2 cellular contexts compared by ENCODE assay signal in the genomic region with DNA sequence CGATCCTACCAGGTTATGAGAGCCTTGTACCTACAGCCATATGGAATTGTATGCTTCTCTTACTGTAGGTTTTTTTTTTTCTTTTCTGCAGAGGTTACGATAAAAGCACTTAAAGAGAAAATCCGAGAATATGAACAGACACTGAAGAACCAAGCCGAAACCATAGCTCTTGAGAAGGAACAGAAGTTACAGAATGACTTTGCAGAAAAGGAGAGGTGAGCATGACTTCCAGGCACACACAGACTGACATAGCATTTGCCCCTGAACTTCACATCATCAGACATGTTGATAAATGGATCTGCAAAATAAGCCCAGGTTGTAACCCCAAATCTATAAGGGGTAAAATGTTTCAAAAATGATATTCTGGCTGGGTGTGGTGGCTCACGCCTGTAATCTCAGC.
TF ChIP-seq lines count a peak whose summit lies in the region.

No MANE protein-coding gene starts in this region.

TF ChIP-seq in A549, 52 proteins besides CTCF, POLR2A, EP300 and RAD21 (continued from another document):
- 0 out of 2 replicates have a peak, but pooled peaks have one; percentile 17 for TF ChIP-seq NFE2L2 (conservative IDR thresholded peaks at IDR 0.05; ENCODE audit: low read length)
- no peak for TF ChIP-seq ZSCAN20 (CRISPR knock-in tag; IDR thresholded peaks at IDR 0.05)
TF ChIP-seq in A549: peak in this region for 2.

TF ChIP-seq in K562, 482 proteins besides CTCF, POLR2A, EP300 and RAD21 (continued from another document):
- TF ChIP-seq, protein P1, sequence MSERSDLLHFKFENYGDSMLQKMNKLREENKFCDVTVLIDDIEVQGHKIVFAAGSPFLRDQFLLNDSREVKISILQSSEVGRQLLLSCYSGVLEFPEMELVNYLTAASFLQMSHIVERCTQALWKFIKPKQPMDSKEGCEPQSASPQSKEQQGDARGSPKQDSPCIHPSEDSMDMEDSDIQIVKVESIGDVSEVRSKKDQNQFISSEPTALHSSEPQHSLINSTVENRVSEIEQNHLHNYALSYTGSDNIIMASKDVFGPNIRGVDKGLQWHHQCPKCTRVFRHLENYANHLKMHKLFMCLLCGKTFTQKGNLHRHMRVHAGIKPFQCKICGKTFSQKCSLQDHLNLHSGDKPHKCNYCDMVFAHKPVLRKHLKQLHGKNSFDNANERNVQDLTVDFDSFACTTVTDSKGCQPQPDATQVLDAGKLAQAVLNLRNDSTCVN (CRISPR knock-in tag; IDR thresholded peaks at IDR 0.05), result no peak
- TF ChIP-seq KLF1 (tag; IDR thresholded peaks at IDR 0.05) (no peak), NFE2L1 (tag; IDR thresholded peaks at IDR 0.05; ENCODE audit: borderline replicate concordance, low read depth) (0 out of 2 replicates have a peak, but pooled peaks have one; percentile 13), ZNF174 (CRISPR knock-in tag; IDR thresholded peaks at IDR 0.05) (no peak), PHB (CRISPR knock-in tag; IDR thresholded peaks at IDR 0.05) (no peak)
